Comparison of ENCODE assay signal across 9 cellular contexts in genomic region chr3:126394179-126394976, GRCh38. TPM values are rescaled to one million over a fixed set of nuclear protein-coding genes. Genes with fewer than 3 reads are reported as not detected.
A peak's percentile ranks its signal among the peaks of the same experiment; 100 is the strongest.
DNase-seq lines count a peak whose midpoint lies in the region; ATAC-seq and TF ChIP-seq lines count a peak whose summit lies in the region.
"Had no signal": no experiment of that assay in that cellular context is flagged by ENCODE, and none has a peak within 500 bp of the region (broad histone marks: within the 10 kb centered on the region; RNA-seq: fewer than 3 reads in every experiment).

TSS of gene CFAP100 (plus strand) at chr3:126394909. CDS start at chr3:126396001, 1,092 bp downstream.

- no peak for TF ChIP-seq CTCF in WTC11 (IDR thresholded peaks at IDR 0.05)
- no peak for TF ChIP-seq CTCF in heart right ventricle (IDR thresholded peaks at IDR 0.05)
- TF ChIP-seq CTCF in parathyroid adenoma (IDR thresholded peaks at IDR 0.05): no peak

- H3K9ac ChIP-seq in parathyroid adenoma: no peak within 1 kb of the TSS

- H3K4me1 Mint-ChIP-seq in WTC11: peaks cover 12% of the 10 kb centered on the region
- peaks cover 3% of the 10 kb centered on the region for H3K4me1 Mint-ChIP-seq in activated T-cell treated with anti-CD3 and anti-CD28 coated beads, Interleukin-2, amount 50 U/mL, for 24 hours (ENCODE audit: low read depth)
- peaks cover 3% of the 10 kb centered on the region for H3K4me1 Mint-ChIP-seq in activated naive CD4-positive, alpha-beta T cell treated with anti-CD3 and anti-CD28 coated beads for 36 hours (ENCODE audit: low read depth)

- H3K36me3 ChIP-seq in heart right ventricle (no peaks in the 10 kb centered on the region), parathyroid adenoma (ENCODE audit: control insufficient read depth, insufficient read depth, low read length) (no peaks in the 10 kb centered on the region)

- H3K4me3 ChIP-seq in heart right ventricle (peak within 1 kb of the TSS in 9 of 10 donors; percentile 14 to 43 (median 34)), parathyroid adenoma (ENCODE audit: low read depth, low read length) (no peak within 1 kb of the TSS)

- peaks cover 58% of the 10 kb centered on the region for H3K27me3 Mint-ChIP-seq in WTC11 (ENCODE audit: low read depth)
- peaks cover 61% of the 10 kb centered on the region for H3K27me3 Mint-ChIP-seq in activated T-cell treated with anti-CD3 and anti-CD28 coated beads, Interleukin-2, amount 50 U/mL, for 24 hours
- H3K27me3 Mint-ChIP-seq in activated naive CD4-positive, alpha-beta T cell treated with anti-CD3 and anti-CD28 coated beads for 36 hours (ENCODE audit: low read depth): peaks cover 46% of the 10 kb centered on the region

- WGBS in heart right ventricle, 2 donors: 30 to 33% methylated on average over 42 to 43 of the region's 43 CpGs

- H3K9me3 ChIP-seq in heart right ventricle (peaks cover 0 to 6% (median 0%) of the 10 kb centered on the region in 11 donors), parathyroid adenoma (ENCODE audit: control insufficient read depth, low read length) (no peaks in the 10 kb centered on the region)

- ATAC-seq in WTC11: peak; percentile 89
- ATAC-seq in heart right ventricle: peak; percentile 4 to 81 (median 62)

- peaks cover 0 to 42% (median 14%) of the 10 kb centered on the region in 7 donors for H3K27me3 ChIP-seq in heart right ventricle
- H3K27me3 ChIP-seq in parathyroid adenoma (ENCODE audit: control insufficient read depth, insufficient read depth, low read length): no peaks in the 10 kb centered on the region

- POLR2A ChIA-PET in WTC11 (lab: Charles Lee): no interaction called here

- CTCF ChIA-PET in WTC11 (lab: Charles Lee): interaction anchor here (0.6 to 1.6 kb wide), 7 partner anchors 9 to 1642 kb away, joined by 3 to 4 read pairs (median 3); partner anchors contain the start of gene ZXDC
- CTCF ChIA-PET in activated naive CD4-positive, alpha-beta T cell treated with anti-CD3 and anti-CD28 coated beads for 36 hours (lab: Charles Lee): no interaction called here

- no peaks in the 10 kb centered on the region for H3K36me3 Mint-ChIP-seq in WTC11
- no peaks in the 10 kb centered on the region for H3K36me3 Mint-ChIP-seq in activated T-cell treated with anti-CD3 and anti-CD28 coated beads, Interleukin-2, amount 50 U/mL, for 24 hours (ENCODE audit: low read depth)
- no peaks in the 10 kb centered on the region for H3K36me3 Mint-ChIP-seq in activated naive CD4-positive, alpha-beta T cell treated with anti-CD3 and anti-CD28 coated beads for 36 hours (ENCODE audit: low read depth)

- DNase-seq in DMS79 (lab: John Stamatoyannopoulos, UW): peak; percentile 57
- DNase-seq in WTC11 (ENCODE audit: low spot score): peak; percentile 80
- DNase-seq in heart right ventricle: peak; percentile 25 to 41
- DNase-seq in activated T-cell treated with anti-CD3 and anti-CD28 coated beads, Interleukin-2, amount 50 U/mL, for 24 hours: no peak
- no peak for DNase-seq in activated naive CD4-positive, alpha-beta T cell treated with anti-CD3 and anti-CD28 coated beads, Interleukin-2, amount 50 U/mL, for 16 hours
- no peak for DNase-seq in NCI-H82 treated with DMSO at 0.1 percent for 48 hours (lab: John Stamatoyannopoulos, UW; ENCODE audit: unreplicated experiment)
- no peak for DNase-seq in activated naive CD4-positive, alpha-beta T cell treated with anti-CD3 and anti-CD28 coated beads for 36 hours

- no peak within 1 kb of the TSS for H3K27ac ChIP-seq in heart right ventricle
- no peak within 1 kb of the TSS for H3K27ac ChIP-seq in parathyroid adenoma

- no peaks in the 10 kb centered on the region for H3K9me3 Mint-ChIP-seq in WTC11
- H3K9me3 Mint-ChIP-seq in activated T-cell treated with anti-CD3 and anti-CD28 coated beads, Interleukin-2, amount 50 U/mL, for 24 hours: no peaks in the 10 kb centered on the region
- H3K9me3 Mint-ChIP-seq in activated naive CD4-positive, alpha-beta T cell treated with anti-CD3 and anti-CD28 coated beads for 36 hours: no peaks in the 10 kb centered on the region

- no peaks in the 10 kb centered on the region for H3K79me2 ChIP-seq in parathyroid adenoma

- no peak within 1 kb of the TSS for H3K4me2 ChIP-seq in parathyroid adenoma (ENCODE audit: low read length)

- no peak within 1 kb of the TSS for H3K27ac Mint-ChIP-seq in WTC11
- no peak within 1 kb of the TSS for H3K27ac Mint-ChIP-seq in activated T-cell treated with anti-CD3 and anti-CD28 coated beads, Interleukin-2, amount 50 U/mL, for 24 hours
- H3K27ac Mint-ChIP-seq in activated naive CD4-positive, alpha-beta T cell treated with anti-CD3 and anti-CD28 coated beads for 36 hours: no peak within 1 kb of the TSS

- H3K4me3 Mint-ChIP-seq in WTC11: peak within 1 kb of the TSS; percentile 53
- no peak within 1 kb of the TSS for H3K4me3 Mint-ChIP-seq in activated T-cell treated with anti-CD3 and anti-CD28 coated beads, Interleukin-2, amount 50 U/mL, for 24 hours
- no peak within 1 kb of the TSS for H3K4me3 Mint-ChIP-seq in activated naive CD4-positive, alpha-beta T cell treated with anti-CD3 and anti-CD28 coated beads for 36 hours

- intact Hi-C loops in heart right ventricle (cut with DNase I): loop anchor here in 4 of 10 donors (5.0 to 10.0 kb wide), 4 partner anchors 70 to 262 kb away; no protein-coding TSS in a partner anchor
- intact Hi-C loops in activated naive CD4-positive, alpha-beta T cell treated with anti-CD3 and anti-CD28 coated beads for 36 hours (cut with micrococcal nuclease): no loop called here

- H3K4me1 ChIP-seq in heart right ventricle: peaks cover 0 to 13% (median 3%) of the 10 kb centered on the region in 9 donors
- peaks cover 22% of the 10 kb centered on the region for H3K4me1 ChIP-seq in parathyroid adenoma

- peak within 1 kb of the TSS; percentile 58 for H2AFZ ChIP-seq in parathyroid adenoma

TF ChIP-seq in WTC11, 78 proteins besides CTCF, POLR2A, EP300 and RAD21 (continues in another document):
- no peak for TF ChIP-seq RORB (CRISPR knock-in tag; IDR thresholded peaks at IDR 0.05)
- TF ChIP-seq GRHL2 (CRISPR knock-in tag; IDR thresholded peaks at IDR 0.05; ENCODE audit: insufficient replicate concordance, severe bottlenecking): no peak
- no peak for TF ChIP-seq HMGA2 (CRISPR knock-in tag; IDR thresholded peaks at IDR 0.05)
- 0 out of 2 replicates have a peak, but pooled peaks have one; percentile 62 for TF ChIP-seq FOXP1 (CRISPR knock-in tag; IDR thresholded peaks at IDR 0.05; ENCODE audit: borderline replicate concordance)
- TF ChIP-seq FOXJ3 (CRISPR knock-in tag; IDR thresholded peaks at IDR 0.05; ENCODE audit: borderline replicate concordance): no peak
- no peak for TF ChIP-seq ZMAT4 (CRISPR knock-in tag; IDR thresholded peaks at IDR 0.05)
- TF ChIP-seq, protein P1, sequence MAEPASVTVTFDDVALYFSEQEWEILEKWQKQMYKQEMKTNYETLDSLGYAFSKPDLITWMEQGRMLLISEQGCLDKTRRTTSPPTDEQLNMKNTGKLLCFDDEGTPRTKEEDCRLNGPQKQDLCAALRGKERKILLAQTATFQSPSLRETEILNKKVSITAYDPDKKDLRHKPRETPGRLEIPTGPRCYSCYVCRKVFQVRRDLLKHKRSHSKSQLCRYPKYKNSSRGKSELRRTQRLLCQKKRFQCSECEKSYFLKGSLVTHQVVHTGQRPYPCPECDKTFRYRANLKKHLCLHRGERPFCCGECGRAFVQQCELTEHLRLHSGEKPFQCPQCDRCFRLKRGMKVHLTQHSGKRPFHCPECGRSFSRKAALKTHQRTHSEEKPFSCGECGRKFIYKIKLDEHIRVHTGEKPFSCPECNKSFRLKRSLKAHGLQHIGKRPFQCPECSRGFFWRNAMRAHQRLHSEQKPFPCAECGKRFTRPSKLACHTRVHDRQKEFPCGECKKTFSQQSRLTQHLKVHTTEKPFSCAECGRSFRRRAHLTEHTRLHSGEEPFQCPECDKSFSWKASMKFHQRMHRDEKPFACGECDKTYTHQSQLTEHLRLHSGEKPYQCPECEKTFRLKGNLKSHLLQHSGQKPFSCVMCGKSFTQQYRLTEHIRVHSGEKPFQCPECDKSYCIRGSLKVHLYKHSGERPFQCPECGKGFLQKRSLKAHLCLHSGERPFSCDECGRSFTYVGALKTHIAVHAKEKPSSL (CRISPR knock-in tag; conservative IDR thresholded peaks at IDR 0.05): no peak
- TF ChIP-seq ELF4 (CRISPR knock-in tag; IDR thresholded peaks at IDR 0.05; ENCODE audit: low read depth): no peak
- TF ChIP-seq, protein P2, sequence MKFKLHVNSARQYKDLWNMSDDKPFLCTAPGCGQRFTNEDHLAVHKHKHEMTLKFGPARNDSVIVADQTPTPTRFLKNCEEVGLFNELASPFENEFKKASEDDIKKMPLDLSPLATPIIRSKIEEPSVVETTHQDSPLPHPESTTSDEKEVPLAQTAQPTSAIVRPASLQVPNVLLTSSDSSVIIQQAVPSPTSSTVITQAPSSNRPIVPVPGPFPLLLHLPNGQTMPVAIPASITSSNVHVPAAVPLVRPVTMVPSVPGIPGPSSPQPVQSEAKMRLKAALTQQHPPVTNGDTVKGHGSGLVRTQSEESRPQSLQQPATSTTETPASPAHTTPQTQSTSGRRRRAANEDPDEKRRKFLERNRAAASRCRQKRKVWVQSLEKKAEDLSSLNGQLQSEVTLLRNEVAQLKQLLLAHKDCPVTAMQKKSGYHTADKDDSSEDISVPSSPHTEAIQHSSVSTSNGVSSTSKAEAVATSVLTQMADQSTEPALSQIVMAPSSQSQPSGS (CRISPR knock-in tag; IDR thresholded peaks at IDR 0.05; ENCODE audit: borderline replicate concordance, low read depth): no peak
- TF ChIP-seq ZNF263 (CRISPR knock-in tag; IDR thresholded peaks at IDR 0.05; ENCODE audit: low read depth): no peak
- no peak for TF ChIP-seq TEAD4 (CRISPR knock-in tag; IDR thresholded peaks at IDR 0.05)
- no peak for TF ChIP-seq ZNF671 (CRISPR knock-in tag; IDR thresholded peaks at IDR 0.05)
- TF ChIP-seq FOXK1 (CRISPR knock-in tag; IDR thresholded peaks at IDR 0.05): no peak
- TF ChIP-seq ZNF219 (CRISPR knock-in tag; IDR thresholded peaks at IDR 0.05; ENCODE audit: borderline replicate concordance): no peak
- TF ChIP-seq CREM (CRISPR knock-in tag; IDR thresholded peaks at IDR 0.05): no peak; the same call in 1 of the 2 replicates
- TF ChIP-seq ZBTB21 (CRISPR knock-in tag; IDR thresholded peaks at IDR 0.05; ENCODE audit: borderline replicate concordance): no peak

RNA-seq across cellular contexts. Expression of gene CFAP100, which starts in this region (rescaled TPM):
- 0.41 TPM in 1 of 3 replicates, not detected in the others for total RNA-seq in WTC11 (2021)
- total RNA-seq in heart right ventricle: not detected
- polyA plus RNA-seq in heart right ventricle: not detected
- total RNA-seq in activated naive CD4-positive, alpha-beta T cell treated with anti-CD3 and anti-CD28 coated beads for 36 hours: not detected
- total RNA-seq: Daoy had no signal

Comparison
In these comparisons a context has a peak if more than half of its experiments do, and no peak if none do; other contexts are left out.
1. Peak in DNase-seq and ATAC-seq in WTC11; RNA of the gene not detected or under 1 TPM.
2. Peak in DNase-seq, ATAC-seq and H3K4me3 ChIP-seq in heart right ventricle; RNA of the gene not detected or under 1 TPM.